Comparison of ENCODE assay signal across 19 cellular contexts in genomic region chr3:184651945-184652344, GRCh38. TPM values are rescaled to one million over a fixed set of nuclear protein-coding genes. Genes with fewer than 3 reads are reported as not detected.
DNase-seq lines count a peak whose midpoint lies in the region; ATAC-seq and TF ChIP-seq lines count a peak whose summit lies in the region.
"Had no signal": no experiment of that assay in that cellular context is flagged by ENCODE, and none has a peak within 500 bp of the region (broad histone marks: within the 10 kb centered on the region; RNA-seq: fewer than 3 reads in every experiment).

No MANE protein-coding gene starts in this region.

- H3K27ac Mint-ChIP-seq in activated naive CD8-positive, alpha-beta T cell treated with anti-CD3 and anti-CD28 coated beads for 36 hours, result no peak overlapping the region
- H3K27ac Mint-ChIP-seq: activated B cell treated with CpG ODN at 0.5 μM for 24 hours; activated CD8-positive, alpha-beta T cell treated with anti-CD3 and anti-CD28 coated beads for 36 hours; activated naive CD8-positive, alpha-beta T cell; activated T-cell treated with anti-CD3 and anti-CD28 coated beads, Interleukin-2, amount 50 U/mL, for 72 hours; immature natural killer cell; T-helper 2 cell treated with Interferon-gamma antibody and Interleukin-4, amounts not matched to agents 5 μg/mL and 100 μg/mL, for 36 hours had no signal

- H3K36me3 Mint-ChIP-seq in activated naive CD8-positive, alpha-beta T cell treated with anti-CD3 and anti-CD28 coated beads for 36 hours, result no peaks in the 10 kb centered on the region
- H3K36me3 Mint-ChIP-seq: immature natural killer cell had no signal

- BruUV-seq in HCT116 (replicated peaks; lab: Mats Ljungman, UMichigan), result no TSS peak

- RAD21 ChIA-PET in HCT116 (lab: Charles Lee; ENCODE audit: low non-redundant PET in 1 of 2, low total read pairs in 2 of 2, uncharacterized antibody in 2 of 2, unreplicated experiment in 2 of 2), result no interaction called here

- DNase-seq in HCT116 (ENCODE audit: low read depth, low spot score) (no peak), NCI-H526 (lab: John Stamatoyannopoulos, UW) (peak; percentile 73 to 79), esophagus squamous epithelium (lab: John Stamatoyannopoulos, UW) (no peak), renal cortical epithelial cell (ENCODE audit: low read depth) (peak; percentile 39), NCI-H774 (lab: John Stamatoyannopoulos, UW) (no peak), spleen (no peak)
- DNase-seq in activated naive CD8-positive, alpha-beta T cell treated with anti-CD3 and anti-CD28 coated beads for 36 hours, result no peak
- DNase-seq in activated T-cell treated with anti-CD3 and anti-CD28 coated beads, Interleukin-2, amount 50 U/mL, for 1 hour, result no peak
- DNase-seq: activated B cell treated with CpG ODN at 0.5 μM for 24 hours; activated CD8-positive, alpha-beta T cell treated with anti-CD3 and anti-CD28 coated beads for 36 hours; activated T-cell treated with anti-CD3 and anti-CD28 coated beads, Interleukin-2, amount 50 U/mL, for 72 hours; erythroblast; immature natural killer cell; SIG-M5; stimulated activated CD4-positive, alpha-beta T cell treated with anti-CD3 and anti-CD28 coated beads, Interleukin-2, amount 100 ng/mL, for 24 hours; substantia nigra had no signal

- TF ChIP-seq RAD21 in HCT116 (IDR thresholded peaks at IDR 0.05; ENCODE audit: low read depth), result no peak

- H4K20me1 ChIP-seq in HCT116 (ENCODE audit: insufficient read depth), result no peaks in the 10 kb centered on the region

- TF ChIP-seq POLR2A in HCT116 (IDR thresholded peaks at IDR 0.05; ENCODE audit: borderline replicate concordance, extremely low read depth, insufficient read depth, insufficient read length) (no peak), esophagus squamous epithelium (IDR thresholded peaks at IDR 0.05) (no peak), spleen (IDR thresholded peaks at IDR 0.05) (no peak)

- H3K36me3 ChIP-seq in HCT116 (ENCODE audit: control insufficient read depth in 1 of 2, insufficient read depth in 2 of 2, low read length in 2 of 2) (no peaks in the 10 kb centered on the region), esophagus squamous epithelium (no peaks in the 10 kb centered on the region), spleen (no peaks in the 10 kb centered on the region)

- H3K4me1 ChIP-seq in HCT116 (ENCODE audit: control insufficient read depth in 1 of 2, insufficient read depth in 2 of 2, low read length in 2 of 2), result peaks cover 2 to 20% of the 10 kb centered on the region in 2 experiments; a peak in 3 of 4 replicates
- H3K4me1 ChIP-seq in esophagus squamous epithelium, result peaks cover 4 to 38% (median 12%) of the 10 kb centered on the region in 3 donors
- H3K4me1 ChIP-seq in spleen, result no peaks in the 10 kb centered on the region

- no peak overlapping the region for H3K9ac ChIP-seq in HCT116 (ENCODE audit: low read length)

- no peak overlapping the region for H3K4me3 Mint-ChIP-seq in activated naive CD8-positive, alpha-beta T cell treated with anti-CD3 and anti-CD28 coated beads for 36 hours
- H3K4me3 Mint-ChIP-seq: activated B cell treated with CpG ODN at 0.5 μM for 24 hours; activated CD8-positive, alpha-beta T cell treated with anti-CD3 and anti-CD28 coated beads for 36 hours; activated naive CD8-positive, alpha-beta T cell; activated T-cell treated with anti-CD3 and anti-CD28 coated beads, Interleukin-2, amount 50 U/mL, for 72 hours; immature natural killer cell; neural crest cell; T-helper 2 cell treated with Interferon-gamma antibody and Interleukin-4, amounts not matched to agents 5 μg/mL and 100 μg/mL, for 36 hours had no signal

- peaks cover 2% of the 10 kb centered on the region for H3K9me3 Mint-ChIP-seq in activated naive CD8-positive, alpha-beta T cell treated with anti-CD3 and anti-CD28 coated beads for 36 hours
- H3K9me3 Mint-ChIP-seq: activated CD8-positive, alpha-beta T cell treated with anti-CD3 and anti-CD28 coated beads for 36 hours; activated T-cell treated with anti-CD3 and anti-CD28 coated beads, Interleukin-2, amount 50 U/mL, for 72 hours; immature natural killer cell; T-helper 2 cell treated with Interferon-gamma antibody and Interleukin-4, amounts not matched to agents 5 μg/mL and 100 μg/mL, for 36 hours had no signal

- H3K4me3 ChIP-seq in HCT116 (replicated peaks in 1 of 2; ENCODE audit: low read depth in 1 of 2, low read length in 2 of 2) (no peak overlapping the region), esophagus squamous epithelium (no peak overlapping the region), spleen (no peak overlapping the region)

- no peaks in the 10 kb centered on the region for H3K79me2 ChIP-seq in HCT116 (ENCODE audit: insufficient read depth, low read length)

- POLR2A ChIA-PET in HCT116 (lab: Charles Lee), result no interaction called here

- H3K27me3 ChIP-seq in HCT116 (ENCODE audit: insufficient read depth, low read length), result no peaks in the 10 kb centered on the region
- H3K27me3 ChIP-seq in esophagus squamous epithelium, result no peaks in the 10 kb centered on the region
- no peaks in the 10 kb centered on the region for H3K27me3 ChIP-seq in spleen (replicated peaks in 1 of 7)

- H3K4me1 Mint-ChIP-seq in activated naive CD8-positive, alpha-beta T cell treated with anti-CD3 and anti-CD28 coated beads for 36 hours, result peaks cover 2% of the 10 kb centered on the region
- H3K4me1 Mint-ChIP-seq: immature natural killer cell had no signal

- WGBS in esophagus squamous epithelium, 2 donors, result 30 to 41% methylated on average over 5 of the region's 5 CpGs
- 83 to 92% (median 89%) methylated on average over 5 of the region's 5 CpGs for WGBS in spleen, 5 donors

- H3K27ac ChIP-seq in HCT116 (ENCODE audit: low read depth, low read length), result no peak overlapping the region
- H3K27ac ChIP-seq in esophagus squamous epithelium, result peak overlapping the region; percentile 56 to 90 (median 88)
- H3K27ac ChIP-seq in spleen, result no peak overlapping the region

- peak; percentile 66; the same call in 1 of the 2 replicates for ATAC-seq in HCT116
- ATAC-seq: activated CD8-positive, alpha-beta T cell treated with anti-CD3 and anti-CD28 coated beads for 36 hours; activated T-cell treated with anti-CD3 and anti-CD28 coated beads, Interleukin-2, amount 50 U/mL, for 72 hours had no signal

- CTCF ChIA-PET in HCT116 (lab: Charles Lee), result interaction anchor here (1.1 kb wide), 1 partner anchor 91 kb away, joined by 3 read pairs; the partner anchor contains the start of gene EPHB3

- H2AFZ ChIP-seq in HCT116 (ENCODE audit: low read depth, low read length, poor library complexity, severe bottlenecking), result peak overlapping the region; percentile 19

- intact Hi-C loops in HCT116 (cut with micrococcal nuclease) (no loop called here), esophagus squamous epithelium (cut with DNase I) (no loop called here), spleen (cut with DNase I; ENCODE audit: low total_unique reads) (no loop called here)

- H3K9me3 ChIP-seq in HCT116 (ENCODE audit: control insufficient read depth in 1 of 2, insufficient read depth in 1 of 2, low read depth in 1 of 2, low read length in 2 of 2) (no peaks in the 10 kb centered on the region), esophagus squamous epithelium (no peaks in the 10 kb centered on the region), spleen (peaks cover 0 to 10% (median 2%) of the 10 kb centered on the region in 8 donors)

- H3K4me2 ChIP-seq in HCT116 (ENCODE audit: low read length), result peak overlapping the region; percentile 37

- no peaks in the 10 kb centered on the region for H3K9me2 ChIP-seq in HCT116 (ENCODE audit: insufficient read depth)

- TF ChIP-seq CTCF in HCT116 (IDR thresholded peaks at IDR 0.05 in 2 of 3, conservative IDR thresholded peaks at IDR 0.05 in 1 of 3; ENCODE audit: borderline replicate concordance in 1 of 3, insufficient read depth in 1 of 3, low read depth in 2 of 3, low read length in 2 of 3), result no peak
- TF ChIP-seq CTCF in esophagus squamous epithelium (IDR thresholded peaks at IDR 0.05), result no peak
- no peak for TF ChIP-seq CTCF in spleen (IDR thresholded peaks at IDR 0.05 in 8 of 11, conservative IDR thresholded peaks at IDR 0.05 in 3 of 11)

- no peaks in the 10 kb centered on the region for H3K27me3 Mint-ChIP-seq in activated naive CD8-positive, alpha-beta T cell treated with anti-CD3 and anti-CD28 coated beads for 36 hours
- H3K27me3 Mint-ChIP-seq: activated B cell treated with CpG ODN at 0.5 μM for 24 hours; activated CD8-positive, alpha-beta T cell treated with anti-CD3 and anti-CD28 coated beads for 36 hours; activated naive CD8-positive, alpha-beta T cell had no signal

TF ChIP-seq in HCT116, 20 proteins besides CTCF, POLR2A, EP300 and RAD21:
- TF ChIP-seq SP1 (IDR thresholded peaks at IDR 0.05; ENCODE audit: low read depth) (0 out of 2 replicates have a peak, but pooled peaks have one; percentile 20), POLR2AphosphoS5 (IDR thresholded peaks at IDR 0.05; ENCODE audit: low read depth, low read length) (no peak), ZNF274 (IDR thresholded peaks at IDR 0.05; ENCODE audit: low read depth, low read length) (no peak), EZH2phosphoT487 (IDR thresholded peaks at IDR 0.05; ENCODE audit: borderline replicate concordance) (no peak), FOSL1 (IDR thresholded peaks at IDR 0.05; ENCODE audit: low read depth) (peak; percentile 33; the same call in 1 of the 2 replicates)
TF ChIP-seq in HCT116: peak in this region for 2.

RNA-seq across cellular contexts. Expression of gene MAGEF1, which starts 59.9 kb away (rescaled TPM):
- total RNA-seq in HCT116 (2021; ENCODE audit: unreplicated experiment), result 44.1 TPM
- polyA plus RNA-seq in HCT116 (2012), result 27.4 and 32.4 TPM in 2 replicates
- total RNA-seq in esophagus squamous epithelium, result 10 to 100 TPM; 18.3 to 28.4 (median 20.6) TPM
- total RNA-seq in renal cortical epithelial cell, result 15.3 and 23.4 TPM in 2 replicates
- 10 to 100 TPM; 22.5 to 26.9 TPM for total RNA-seq in activated naive CD8-positive, alpha-beta T cell treated with anti-CD3 and anti-CD28 coated beads for 36 hours
- 10 to 100 TPM; 16.5 to 22.6 (median 19.0) TPM for total RNA-seq in spleen
- polyA plus RNA-seq in spleen, result 10 to 100 TPM; 36.2 to 42.1 (median 38.1) TPM

Comparison
In these comparisons a context has a peak if more than half of its experiments do, and no peak if none do; other contexts are left out.
1. DNase-seq: peak in NCI-H526 (2 of 2) and renal cortical epithelial cell (single experiment); none in HCT116 (single experiment), esophagus squamous epithelium (single experiment), NCI-H774 (single experiment), activated naive CD8-positive, alpha-beta T cell treated with anti-CD3 and anti-CD28 coated beads for 36 hours (single experiment), spleen (single experiment) and activated T-cell treated with anti-CD3 and anti-CD28 coated beads, Interleukin-2, amount 50 U/mL, for 1 hour (single experiment).
2. H3K27ac ChIP-seq: peak in esophagus squamous epithelium (4 of 4); none in HCT116 (single experiment) and spleen (0 of 8).